8 cellular contexts compared by ENCODE assay signal in genomic region chr1:47179023-47179987, GRCh38. TPM values are rescaled to one million over a fixed set of nuclear protein-coding genes. Genes with fewer than 3 reads are reported as not detected.
DNase-seq lines count a peak whose midpoint lies in the region; FAIRE-seq and TF ChIP-seq lines count a peak whose summit lies in the region.

No MANE protein-coding gene starts in this region.

- TF ChIP-seq CTCF in HEK293 (tag by site-specific recombination; IDR thresholded peaks at IDR 0.05) (peak; percentile 91), MM.1S (IDR thresholded peaks at IDR 0.05; ENCODE audit: low read length) (peak; percentile 90), neutrophil (IDR thresholded peaks at IDR 0.05) (no peak)

- CTCF ChIA-PET in HEK293 (lab: Yijun Ruan, JAX), result interaction anchor here (0.6 to 4.4 kb wide), 38 partner anchors 9 to 1025 kb away, joined by 3 to 78 read pairs (median 4); partner anchors contain the start of genes PDZK1IP1 and STIL

- POLR2A ChIA-PET in HEK293 (lab: Yijun Ruan, JAX), result interaction anchor here (0.6 to 2.2 kb wide), 8 partner anchors 11 to 547 kb away, joined by 3 to 23 read pairs (median 4); partner anchors contain the start of genes FOXD2, PDZK1IP1 and STIL

- H3K27ac ChIP-seq in HEK293 (ENCODE audit: extremely low read depth, low read depth, low read length), result no peak overlapping the region
- H3K27ac ChIP-seq in MM.1S (ENCODE audit: low read length), result no peak overlapping the region
- no peak overlapping the region for H3K27ac ChIP-seq in neutrophil

- H3K4me2 ChIP-seq in MM.1S (ENCODE audit: low read depth, low read length), result peak overlapping the region; percentile 92; the same call in 1 of the 2 replicates

- H3K4me3 ChIP-seq in HEK293 (ENCODE audit: low read depth, low read length) (peak overlapping the region; percentile 38), MM.1S (ENCODE audit: low read length) (peak overlapping the region; percentile 57), neutrophil (ENCODE audit: low read depth in 1 of 2, low read length in 1 of 2) (peak overlapping the region; percentile 15 to 21)

- H3F3A ChIP-seq in MM.1S (ENCODE audit: insufficient read depth, low read length), result no peaks in the 10 kb centered on the region

- H3K9me2 ChIP-seq in MM.1S (replicated peaks; ENCODE audit: insufficient read depth, low read length), result no peaks in the 10 kb centered on the region

- no peaks in the 10 kb centered on the region for H3K79me2 ChIP-seq in MM.1S (ENCODE audit: low read length)

- DNase-seq in GM04503 (ENCODE audit: low read depth), result peak; percentile 76
- peak; percentile 86 for DNase-seq in MM.1S
- DNase-seq in SIG-M5 (lab: John Stamatoyannopoulos, UW), result peak; percentile 70
- DNase-seq in activated gamma-delta T cell treated with anti-CD3 and anti-CD28 coated beads, Interleukin-2, amount 50 U/mL, for 16 hours (ENCODE audit: low read depth), result peak; percentile 47
- DNase-seq in frontal cortex (ENCODE audit: low spot score in 2 of 2), result peak; percentile 55 to 83
- peak; percentile 87 for DNase-seq in superior temporal gyrus (ENCODE audit: extremely low spot score)

- FAIRE-seq in frontal cortex (lab: Jason Lieb, UNC), result no peak

- H3K36me3 ChIP-seq in HEK293 (ENCODE audit: control insufficient read depth in 2 of 2, insufficient read depth in 1 of 2, low read length in 2 of 2), result no peaks in the 10 kb centered on the region
- H3K36me3 ChIP-seq in MM.1S (replicated peaks; ENCODE audit: insufficient read depth, low read length), result no peaks in the 10 kb centered on the region
- no peaks in the 10 kb centered on the region for H3K36me3 ChIP-seq in neutrophil

- H4K20me1 ChIP-seq in MM.1S (ENCODE audit: insufficient read depth, low read length), result no peaks in the 10 kb centered on the region

- H2AFZ ChIP-seq in MM.1S (ENCODE audit: low read length), result peak overlapping the region; percentile 80

- H3K27me3 ChIP-seq in MM.1S (replicated peaks; ENCODE audit: insufficient read depth, low read length) (peaks cover 35% of the 10 kb centered on the region; the same call in 1 of the 2 replicates), neutrophil (peaks cover 52% of the 10 kb centered on the region)

- H3K4me1 ChIP-seq in HEK293 (ENCODE audit: control insufficient read depth, insufficient read depth, low read length) (no peaks in the 10 kb centered on the region), MM.1S (ENCODE audit: low read length) (no peaks in the 10 kb centered on the region), neutrophil (ENCODE audit: control insufficient read depth in 1 of 2, insufficient read depth in 1 of 2, low read depth in 1 of 2, low read length in 1 of 2) (peaks cover 4 to 6% of the 10 kb centered on the region in 2 experiments)

- H3K9ac ChIP-seq in MM.1S (ENCODE audit: low read length), result peak overlapping the region; percentile 20; the same call in 1 of the 2 replicates

- H3K9me3 ChIP-seq in HEK293 (ENCODE audit: control insufficient read depth, insufficient read depth, low read depth, low read length) (no peaks in the 10 kb centered on the region), MM.1S (replicated peaks; ENCODE audit: insufficient read depth, low read length) (no peaks in the 10 kb centered on the region), neutrophil (no peaks in the 10 kb centered on the region)

TF ChIP-seq in HEK293, 187 proteins besides CTCF, POLR2A, EP300 and RAD21 (continues in another document):
- TF ChIP-seq ZNF202 (tag by site-specific recombination; IDR thresholded peaks at IDR 0.05; ENCODE audit: borderline replicate concordance) (no peak), ZNF747 (tag by site-specific recombination; IDR thresholded peaks at IDR 0.05) (no peak), ZNF510 (tag by site-specific recombination; IDR thresholded peaks at IDR 0.05; ENCODE audit: insufficient replicate concordance) (no peak), ZNF398 (tag by site-specific recombination; IDR thresholded peaks at IDR 0.05) (peak; percentile 74), ZFP37 (tag by site-specific recombination; IDR thresholded peaks at IDR 0.05) (no peak), PRDM4 (tag by site-specific recombination; IDR thresholded peaks at IDR 0.05) (no peak), ZNF558 (tag by site-specific recombination; IDR thresholded peaks at IDR 0.05) (no peak), ZSCAN18 (tag by site-specific recombination; IDR thresholded peaks at IDR 0.05) (no peak), RBAK (tag by site-specific recombination; IDR thresholded peaks at IDR 0.05) (no peak), ZNF701 (tag by site-specific recombination; IDR thresholded peaks at IDR 0.05) (no peak), ZNF544 (tag by site-specific recombination; IDR thresholded peaks at IDR 0.05) (no peak), MZF1 (tag by site-specific recombination; IDR thresholded peaks at IDR 0.05; ENCODE audit: borderline replicate concordance) (no peak), ZNF600 (tag by site-specific recombination; IDR thresholded peaks at IDR 0.05) (peak; percentile 81), ZNF433 (tag by site-specific recombination; IDR thresholded peaks at IDR 0.05; ENCODE audit: low read depth) (no peak), WT1 (tag by site-specific recombination; IDR thresholded peaks at IDR 0.05) (no peak), GFI1B (tag by site-specific recombination; IDR thresholded peaks at IDR 0.05) (no peak), SCRT2 (tag by site-specific recombination; IDR thresholded peaks at IDR 0.05) (no peak), ZNF146 (tag by site-specific recombination; IDR thresholded peaks at IDR 0.05) (no peak)
- TF ChIP-seq, protein P1, sequence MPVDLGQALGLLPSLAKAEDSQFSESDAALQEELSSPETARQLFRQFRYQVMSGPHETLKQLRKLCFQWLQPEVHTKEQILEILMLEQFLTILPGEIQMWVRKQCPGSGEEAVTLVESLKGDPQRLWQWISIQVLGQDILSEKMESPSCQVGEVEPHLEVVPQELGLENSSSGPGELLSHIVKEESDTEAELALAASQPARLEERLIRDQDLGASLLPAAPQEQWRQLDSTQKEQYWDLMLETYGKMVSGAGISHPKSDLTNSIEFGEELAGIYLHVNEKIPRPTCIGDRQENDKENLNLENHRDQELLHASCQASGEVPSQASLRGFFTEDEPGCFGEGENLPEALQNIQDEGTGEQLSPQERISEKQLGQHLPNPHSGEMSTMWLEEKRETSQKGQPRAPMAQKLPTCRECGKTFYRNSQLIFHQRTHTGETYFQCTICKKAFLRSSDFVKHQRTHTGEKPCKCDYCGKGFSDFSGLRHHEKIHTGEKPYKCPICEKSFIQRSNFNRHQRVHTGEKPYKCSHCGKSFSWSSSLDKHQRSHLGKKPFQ (tag by site-specific recombination; IDR thresholded peaks at IDR 0.05), result no peak

RNA-seq across cellular contexts. Expression of gene PDZK1IP1, which starts 10.5 kb away (rescaled TPM):
- total RNA-seq in frontal cortex, result not detected

RNA-seq across cellular contexts. Expression of gene CYP4A22, which starts 42.1 kb away (rescaled TPM):
- not detected for total RNA-seq in frontal cortex

RNA-seq across cellular contexts. Expression of gene TAL1, which starts 52.7 kb away (rescaled TPM):
- total RNA-seq in frontal cortex, result 1.2 TPM
